In genomic region chr1:45272943-45273342, GRCh38 we compare ENCODE assay signal across 19 cellular contexts. TPM values are rescaled to one million over a fixed set of nuclear protein-coding genes. Genes with fewer than 3 reads are reported as not detected.
A peak's percentile ranks its signal among the peaks of the same experiment; 100 is the strongest.
DNase-seq lines count a peak whose midpoint lies in the region; ATAC-seq and TF ChIP-seq lines count a peak whose summit lies in the region.
"Had no signal": no experiment of that assay in that cellular context is flagged by ENCODE, and none has a peak within 500 bp of the region (broad histone marks: within the 10 kb centered on the region; RNA-seq: fewer than 3 reads in every experiment).

No MANE protein-coding gene starts in this region.

- peaks cover 3% of the 10 kb centered on the region for H3K36me3 Mint-ChIP-seq in activated CD4-positive, alpha-beta T cell treated with anti-CD3 and anti-CD28 coated beads for 36 hours (ENCODE audit: low read depth)
- no peaks in the 10 kb centered on the region for H3K36me3 Mint-ChIP-seq in stimulated activated effector memory CD8-positive, alpha-beta T cell treated with anti-CD3 and anti-CD28 coated beads, Interleukin-12 subunit alpha, Interleukin-12 subunit beta, amount 100 ng/mL, for 72 hours
- H3K36me3 Mint-ChIP-seq: activated naive CD4-positive, alpha-beta T cell treated with anti-CD3 and anti-CD28 coated beads, Interleukin-2, amount 10 ng/mL, durations not matched to agents 7 days and 5 days had no signal

- CTCF ChIA-PET in activated CD4-positive, alpha-beta T cell treated with anti-CD3 and anti-CD28 coated beads for 36 hours (lab: Charles Lee), result no interaction called here

- H3K27me3 Mint-ChIP-seq in activated CD4-positive, alpha-beta T cell treated with anti-CD3 and anti-CD28 coated beads for 36 hours, result no peaks in the 10 kb centered on the region
- H3K27me3 Mint-ChIP-seq: activated CD8-positive, alpha-beta memory T cell treated with anti-CD3 and anti-CD28 coated beads, Interleukin-2, amount 10 ng/mL, durations not matched to agents 7 days and 5 days had no signal

- no peak overlapping the region for H3K27ac Mint-ChIP-seq in activated CD4-positive, alpha-beta T cell treated with anti-CD3 and anti-CD28 coated beads for 36 hours
- H3K27ac Mint-ChIP-seq in stimulated activated effector memory CD8-positive, alpha-beta T cell treated with anti-CD3 and anti-CD28 coated beads, Interleukin-12 subunit alpha, Interleukin-12 subunit beta, amount 100 ng/mL, for 72 hours, result no peak overlapping the region
- H3K27ac Mint-ChIP-seq: activated CD8-positive, alpha-beta memory T cell treated with anti-CD3 and anti-CD28 coated beads, Interleukin-2, amount 10 ng/mL, durations not matched to agents 7 days and 5 days; activated naive CD4-positive, alpha-beta T cell treated with anti-CD3 and anti-CD28 coated beads, Interleukin-2, amount 10 ng/mL, durations not matched to agents 7 days and 5 days had no signal

- H3K4me3 ChIP-seq in fibroblast of mammary gland (ENCODE audit: control insufficient read depth, low read depth, low read length), result no peak overlapping the region
- H3K4me3 ChIP-seq: PC-9, right lobe of liver, uterus had no signal

- TF ChIP-seq CTCF in fibroblast of mammary gland (conservative IDR thresholded peaks at IDR 0.05; ENCODE audit: control insufficient read depth, insufficient read depth, low read depth, low read length) (no peak), GM13976 (IDR thresholded peaks at IDR 0.05; ENCODE audit: borderline replicate concordance, control extremely low read depth, extremely low read depth, insufficient read depth, missing control alignments) (no peak)

- ATAC-seq in activated CD4-positive, alpha-beta T cell treated with anti-CD3 and anti-CD28 coated beads for 36 hours, result peak; percentile 30
- ATAC-seq in stimulated activated effector memory CD8-positive, alpha-beta T cell treated with anti-CD3 and anti-CD28 coated beads, Interleukin-12 subunit alpha, Interleukin-12 subunit beta, amount 100 ng/mL, for 72 hours, result peak; percentile 54
- ATAC-seq in GM21515 (IDR thresholded peaks at IDR 0.05; ENCODE audit: unreplicated experiment) (no peak), HG03565 (IDR thresholded peaks at IDR 0.05; ENCODE audit: unreplicated experiment) (no peak)
- ATAC-seq: activated CD8-positive, alpha-beta memory T cell treated with anti-CD3 and anti-CD28 coated beads, Interleukin-2, amount 10 ng/mL, durations not matched to agents 7 days and 5 days; right lobe of liver had no signal

- DNase-seq in activated CD4-positive, alpha-beta T cell treated with anti-CD3 and anti-CD28 coated beads for 36 hours, result no peak
- no peak for DNase-seq in activated CD4-positive, alpha-beta T cell treated with anti-CD3 and anti-CD28 coated beads, Interleukin-2, amount 50 U/mL, for 48 hours
- peak; percentile 80 for DNase-seq in amniotic epithelial cell (ENCODE audit: low read depth)
- DNase-seq in fibroblast of mammary gland (ENCODE audit: low read depth), result peak; percentile 88
- DNase-seq in stimulated activated effector memory CD8-positive, alpha-beta T cell treated with anti-CD3 and anti-CD28 coated beads, Interleukin-12 subunit alpha, Interleukin-12 subunit beta, amount 100 ng/mL, for 72 hours (ENCODE audit: low spot score in 2 of 2), result no peak
- DNase-seq in GM13976 (ENCODE audit: low spot score), result no peak
- DNase-seq: 8988T; activated CD8-positive, alpha-beta memory T cell treated with anti-CD3 and anti-CD28 coated beads, Interleukin-2, amount 10 ng/mL, durations not matched to agents 7 days and 5 days; activated naive CD4-positive, alpha-beta T cell treated with anti-CD3 and anti-CD28 coated beads, Interleukin-2, amount 10 ng/mL, durations not matched to agents 7 days and 5 days; foreskin melanocyte; KBM-7; NCI-H1417; right lobe of liver; stimulated activated naive CD4-positive, alpha-beta T cell; uterus had no signal

- intact Hi-C loops in activated CD4-positive, alpha-beta T cell treated with anti-CD3 and anti-CD28 coated beads for 36 hours (cut with DNase I, micrococcal nuclease), result no loop called here

- in situ Hi-C loops in GM13976 (cut with MboI; ENCODE audit: low sequenced_read_pairs, unreplicated experiment), result no loop called here

- H3K4me3 Mint-ChIP-seq in activated CD4-positive, alpha-beta T cell treated with anti-CD3 and anti-CD28 coated beads for 36 hours, result no peak overlapping the region
- no peak overlapping the region for H3K4me3 Mint-ChIP-seq in stimulated activated effector memory CD8-positive, alpha-beta T cell treated with anti-CD3 and anti-CD28 coated beads, Interleukin-12 subunit alpha, Interleukin-12 subunit beta, amount 100 ng/mL, for 72 hours
- H3K4me3 Mint-ChIP-seq: activated CD8-positive, alpha-beta memory T cell treated with anti-CD3 and anti-CD28 coated beads, Interleukin-2, amount 10 ng/mL, durations not matched to agents 7 days and 5 days; activated naive CD4-positive, alpha-beta T cell treated with anti-CD3 and anti-CD28 coated beads, Interleukin-2, amount 10 ng/mL, durations not matched to agents 7 days and 5 days had no signal

- H3K9me3 Mint-ChIP-seq in activated CD4-positive, alpha-beta T cell treated with anti-CD3 and anti-CD28 coated beads for 36 hours (ENCODE audit: low read depth), result peaks cover 3% of the 10 kb centered on the region
- peaks cover 4% of the 10 kb centered on the region for H3K9me3 Mint-ChIP-seq in stimulated activated effector memory CD8-positive, alpha-beta T cell treated with anti-CD3 and anti-CD28 coated beads, Interleukin-12 subunit alpha, Interleukin-12 subunit beta, amount 100 ng/mL, for 72 hours
- H3K9me3 Mint-ChIP-seq: activated naive CD4-positive, alpha-beta T cell treated with anti-CD3 and anti-CD28 coated beads, Interleukin-2, amount 10 ng/mL, durations not matched to agents 7 days and 5 days had no signal

- H3K4me1 Mint-ChIP-seq in activated CD4-positive, alpha-beta T cell treated with anti-CD3 and anti-CD28 coated beads for 36 hours, result no peaks in the 10 kb centered on the region
- no peaks in the 10 kb centered on the region for H3K4me1 Mint-ChIP-seq in stimulated activated effector memory CD8-positive, alpha-beta T cell treated with anti-CD3 and anti-CD28 coated beads, Interleukin-12 subunit alpha, Interleukin-12 subunit beta, amount 100 ng/mL, for 72 hours
- H3K4me1 Mint-ChIP-seq: activated CD8-positive, alpha-beta memory T cell treated with anti-CD3 and anti-CD28 coated beads, Interleukin-2, amount 10 ng/mL, durations not matched to agents 7 days and 5 days; activated naive CD4-positive, alpha-beta T cell treated with anti-CD3 and anti-CD28 coated beads, Interleukin-2, amount 10 ng/mL, durations not matched to agents 7 days and 5 days had no signal

- POLR2A ChIA-PET in activated CD4-positive, alpha-beta T cell treated with anti-CD3 and anti-CD28 coated beads for 36 hours (lab: Charles Lee), result interaction anchor here (0.6 to 0.9 kb wide), 2 partner anchors 8 to 30 kb away, joined by 3 to 14 read pairs; no protein-coding TSS in a partner anchor

RNA-seq across cellular contexts. Expression of gene HPDL, which starts 53.8 kb away (rescaled TPM):
- 10 to 100 TPM; 12.7 to 17.9 TPM for total RNA-seq in activated CD4-positive, alpha-beta T cell treated with anti-CD3 and anti-CD28 coated beads for 36 hours
- total RNA-seq: H4 had no signal

Comparison
In these comparisons a context has a peak if more than half of its experiments do, and no peak if none do; other contexts are left out.
1. ATAC-seq: peak in activated CD4-positive, alpha-beta T cell treated with anti-CD3 and anti-CD28 coated beads for 36 hours (single experiment) and stimulated activated effector memory CD8-positive, alpha-beta T cell treated with anti-CD3 and anti-CD28 coated beads, Interleukin-12 subunit alpha, Interleukin-12 subunit beta, amount 100 ng/mL, for 72 hours (single experiment); none in GM21515 (single experiment) and HG03565 (single experiment).
2. DNase-seq: peak in amniotic epithelial cell (single experiment) and fibroblast of mammary gland (single experiment); none in activated CD4-positive, alpha-beta T cell treated with anti-CD3 and anti-CD28 coated beads for 36 hours (single experiment), activated CD4-positive, alpha-beta T cell treated with anti-CD3 and anti-CD28 coated beads, Interleukin-2, amount 50 U/mL, for 48 hours (0 of 2), stimulated activated effector memory CD8-positive, alpha-beta T cell treated with anti-CD3 and anti-CD28 coated beads, Interleukin-12 subunit alpha, Interleukin-12 subunit beta, amount 100 ng/mL, for 72 hours (0 of 2) and GM13976 (single experiment).